Comparison of ENCODE assay signal across 17 cellular contexts in genomic region chr2:107002735-107003134, GRCh38.
"Had no signal": no experiment of that assay in that cellular context is flagged by ENCODE, and none has a peak within 500 bp of the region (broad histone marks: within the 10 kb centered on the region; RNA-seq: fewer than 3 reads in every experiment).

No MANE protein-coding gene starts in this region.

- H3K27me3 ChIP-seq: transverse colon had no signal

- DNase-seq: activated CD4-positive, alpha-beta memory T cell treated with anti-CD3 and anti-CD28 coated beads, Interleukin-2, amount 10 ng/mL, durations not matched to agents 7 days and 5 days; activated gamma-delta T cell treated with Interleukin-2 at 50 U/mL for 16 hours; activated naive CD8-positive, alpha-beta T cell treated with anti-CD3 and anti-CD28 coated beads, Interleukin-2, amount 10 ng/mL, durations not matched to agents 7 days and 5 days; activated T-cell treated with anti-CD3 and anti-CD28 coated beads, Interleukin-2, amount 50 U/mL, for 72 hours; aorta; effector CD8-positive, alpha-beta T cell; hypothalamus; left cardiac atrium; naive B cell; posterior cingulate gyrus; T-cell; T1000; transverse colon had no signal

- H3K27ac ChIP-seq: coronary artery, skin epidermis, transverse colon, VCaP had no signal

- H3K9me3 Mint-ChIP-seq: activated naive CD8-positive, alpha-beta T cell treated with anti-CD3 and anti-CD28 coated beads, Interleukin-2, amount 10 ng/mL, durations not matched to agents 7 days and 5 days; stimulated activated memory B cell treated with anti-CD40 and anti-IgM and Interleukin-4, amounts not matched to agents 10 μg/mL and 1 μg/mL and 100 μg/mL, for 72 hours had no signal

- H3K4me3 Mint-ChIP-seq: activated CD4-positive, alpha-beta memory T cell treated with anti-CD3 and anti-CD28 coated beads, Interleukin-2, amount 10 ng/mL, durations not matched to agents 7 days and 5 days; activated naive CD8-positive, alpha-beta T cell treated with anti-CD3 and anti-CD28 coated beads, Interleukin-2, amount 10 ng/mL, durations not matched to agents 7 days and 5 days; activated T-cell treated with anti-CD3 and anti-CD28 coated beads, Interleukin-2, amount 50 U/mL, for 72 hours; naive B cell; stimulated activated memory B cell treated with anti-CD40 and anti-IgM and Interleukin-4, amounts not matched to agents 10 μg/mL and 1 μg/mL and 100 μg/mL, for 72 hours; T-cell had no signal

- H3K27ac Mint-ChIP-seq: activated CD4-positive, alpha-beta memory T cell treated with anti-CD3 and anti-CD28 coated beads, Interleukin-2, amount 10 ng/mL, durations not matched to agents 7 days and 5 days; activated naive CD8-positive, alpha-beta T cell treated with anti-CD3 and anti-CD28 coated beads, Interleukin-2, amount 10 ng/mL, durations not matched to agents 7 days and 5 days; activated T-cell treated with anti-CD3 and anti-CD28 coated beads, Interleukin-2, amount 50 U/mL, for 72 hours; naive B cell; stimulated activated memory B cell treated with anti-CD40 and anti-IgM and Interleukin-4, amounts not matched to agents 10 μg/mL and 1 μg/mL and 100 μg/mL, for 72 hours; T-cell had no signal

- H3K4me1 Mint-ChIP-seq: activated CD4-positive, alpha-beta memory T cell treated with anti-CD3 and anti-CD28 coated beads, Interleukin-2, amount 10 ng/mL, durations not matched to agents 7 days and 5 days; activated naive CD8-positive, alpha-beta T cell treated with anti-CD3 and anti-CD28 coated beads, Interleukin-2, amount 10 ng/mL, durations not matched to agents 7 days and 5 days; naive B cell; stimulated activated memory B cell treated with anti-CD40 and anti-IgM and Interleukin-4, amounts not matched to agents 10 μg/mL and 1 μg/mL and 100 μg/mL, for 72 hours; T-cell had no signal

- H3K36me3 ChIP-seq: transverse colon had no signal

- ATAC-seq: activated T-cell treated with anti-CD3 and anti-CD28 coated beads, Interleukin-2, amount 50 U/mL, for 72 hours; stimulated activated memory B cell treated with anti-CD40 and anti-IgM and Interleukin-4, amounts not matched to agents 10 μg/mL and 1 μg/mL and 100 μg/mL, for 72 hours; T-cell had no signal

- H3K36me3 Mint-ChIP-seq: activated naive CD8-positive, alpha-beta T cell treated with anti-CD3 and anti-CD28 coated beads, Interleukin-2, amount 10 ng/mL, durations not matched to agents 7 days and 5 days; naive B cell; stimulated activated memory B cell treated with anti-CD40 and anti-IgM and Interleukin-4, amounts not matched to agents 10 μg/mL and 1 μg/mL and 100 μg/mL, for 72 hours; T-cell had no signal

- H3K27me3 Mint-ChIP-seq: activated CD4-positive, alpha-beta memory T cell treated with anti-CD3 and anti-CD28 coated beads, Interleukin-2, amount 10 ng/mL, durations not matched to agents 7 days and 5 days; activated naive CD8-positive, alpha-beta T cell treated with anti-CD3 and anti-CD28 coated beads, Interleukin-2, amount 10 ng/mL, durations not matched to agents 7 days and 5 days; naive B cell; stimulated activated memory B cell treated with anti-CD40 and anti-IgM and Interleukin-4, amounts not matched to agents 10 μg/mL and 1 μg/mL and 100 μg/mL, for 72 hours had no signal

- H3K9me3 ChIP-seq: transverse colon had no signal

- H3K4me3 ChIP-seq: coronary artery, skin epidermis, transverse colon had no signal

- H3K4me1 ChIP-seq: transverse colon had no signal
